ENCODE assay signal across 1 cellular context in genomic region chr12:121295746-121296617, GRCh38.
TF ChIP-seq lines count a peak whose summit lies in the region.

No MANE protein-coding gene starts in this region.

TF ChIP-seq in HepG2, 621 proteins besides CTCF, POLR2A, EP300 and RAD21 (continued from another document and continues in another):
- TF ChIP-seq, protein P1, sequence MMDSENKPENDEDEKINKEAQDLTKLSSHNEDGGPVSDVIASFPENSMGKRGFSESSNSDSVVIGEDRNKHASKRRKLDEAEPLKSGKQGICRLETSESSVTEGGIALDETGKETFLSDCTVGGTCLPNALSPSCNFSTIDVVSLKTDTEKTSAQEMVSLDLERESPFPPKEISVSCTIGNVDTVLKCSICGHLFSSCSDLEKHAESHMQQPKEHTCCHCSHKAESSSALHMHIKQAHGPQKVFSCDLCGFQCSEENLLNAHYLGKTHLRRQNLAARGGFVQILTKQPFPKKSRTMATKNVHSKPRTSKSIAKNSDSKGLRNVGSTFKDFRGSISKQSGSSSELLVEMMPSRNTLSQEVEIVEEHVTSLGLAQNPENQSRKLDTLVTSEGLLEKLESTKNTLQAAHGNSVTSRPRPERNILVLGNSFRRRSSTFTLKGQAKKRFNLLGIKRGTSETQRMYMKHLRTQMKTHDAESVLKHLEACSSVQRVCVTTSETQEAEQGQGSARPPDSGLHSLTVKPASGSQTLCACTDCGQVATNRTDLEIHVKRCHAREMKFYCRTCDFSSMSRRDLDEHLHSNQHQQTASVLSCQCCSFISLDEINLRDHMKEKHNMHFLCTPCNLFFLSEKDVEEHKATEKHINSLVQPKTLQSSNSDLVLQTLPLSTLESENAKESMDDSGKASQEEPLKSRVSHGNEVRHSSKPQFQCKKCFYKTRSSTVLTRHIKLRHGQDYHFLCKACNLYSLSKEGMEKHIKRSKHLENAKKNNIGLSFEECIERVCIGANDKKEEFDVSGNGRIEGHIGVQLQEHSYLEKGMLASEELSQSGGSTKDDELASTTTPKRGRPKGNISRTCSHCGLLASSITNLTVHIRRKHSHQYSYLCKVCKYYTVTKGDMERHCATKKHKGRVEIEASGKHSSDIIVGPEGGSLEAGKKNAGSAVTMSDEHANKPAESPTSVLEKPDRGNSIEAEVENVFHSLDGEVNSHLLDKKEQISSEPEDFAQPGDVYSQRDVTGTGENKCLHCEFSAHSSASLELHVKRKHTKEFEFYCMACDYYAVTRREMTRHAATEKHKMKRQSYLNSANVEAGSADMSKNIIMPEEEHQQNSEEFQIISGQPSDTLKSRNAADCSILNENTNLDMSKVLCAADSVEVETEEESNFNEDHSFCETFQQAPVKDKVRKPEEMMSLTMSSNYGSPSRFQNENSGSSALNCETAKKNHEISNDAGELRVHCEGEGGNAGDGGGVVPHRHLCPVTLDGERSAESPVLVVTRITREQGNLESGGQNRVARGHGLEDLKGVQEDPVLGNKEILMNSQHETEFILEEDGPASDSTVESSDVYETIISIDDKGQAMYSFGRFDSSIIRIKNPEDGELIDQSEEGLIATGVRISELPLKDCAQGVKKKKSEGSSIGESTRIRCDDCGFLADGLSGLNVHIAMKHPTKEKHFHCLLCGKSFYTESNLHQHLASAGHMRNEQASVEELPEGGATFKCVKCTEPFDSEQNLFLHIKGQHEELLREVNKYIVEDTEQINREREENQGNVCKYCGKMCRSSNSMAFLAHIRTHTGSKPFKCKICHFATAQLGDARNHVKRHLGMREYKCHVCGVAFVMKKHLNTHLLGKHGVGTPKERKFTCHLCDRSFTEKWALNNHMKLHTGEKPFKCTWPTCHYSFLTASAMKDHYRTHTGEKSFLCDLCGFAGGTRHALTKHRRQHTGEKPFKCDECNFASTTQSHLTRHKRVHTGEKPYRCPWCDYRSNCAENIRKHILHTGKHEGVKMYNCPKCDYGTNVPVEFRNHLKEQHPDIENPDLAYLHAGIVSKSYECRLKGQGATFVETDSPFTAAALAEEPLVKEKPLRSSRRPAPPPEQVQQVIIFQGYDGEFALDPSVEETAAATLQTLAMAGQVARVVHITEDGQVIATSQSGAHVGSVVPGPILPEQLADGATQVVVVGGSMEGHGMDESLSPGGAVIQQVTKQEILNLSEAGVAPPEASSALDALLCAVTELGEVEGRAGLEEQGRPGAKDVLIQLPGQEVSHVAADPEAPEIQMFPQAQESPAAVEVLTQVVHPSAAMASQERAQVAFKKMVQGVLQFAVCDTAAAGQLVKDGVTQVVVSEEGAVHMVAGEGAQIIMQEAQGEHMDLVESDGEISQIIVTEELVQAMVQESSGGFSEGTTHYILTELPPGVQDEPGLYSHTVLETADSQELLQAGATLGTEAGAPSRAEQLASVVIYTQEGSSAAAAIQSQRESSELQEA (CRISPR knock-in tag; IDR thresholded peaks at IDR 0.05; ENCODE audit: not compliant biosample characterization), result peak; percentile 64
- 0 out of 2 replicates have a peak, but pooled peaks have one; percentile 24 for TF ChIP-seq MEF2D (CRISPR knock-in tag; IDR thresholded peaks at IDR 0.05)
- peak; percentile 87 for TF ChIP-seq ZFY (CRISPR knock-in tag; IDR thresholded peaks at IDR 0.05)
- peak; percentile 61 for TF ChIP-seq AGO1 (IDR thresholded peaks at IDR 0.05; ENCODE audit: low read depth, low read length, poor library complexity, severe bottlenecking)
- TF ChIP-seq ZNF615 (CRISPR knock-in tag; IDR thresholded peaks at IDR 0.05; ENCODE audit: borderline replicate concordance), result no peak
- TF ChIP-seq CBX2 (IDR thresholded peaks at IDR 0.05; ENCODE audit: low read depth, low read length), result no peak
- no peak for TF ChIP-seq CBX2 (CRISPR knock-in tag; IDR thresholded peaks at IDR 0.05; ENCODE audit: low read depth)
- no peak for TF ChIP-seq ZNF354B (CRISPR knock-in tag; IDR thresholded peaks at IDR 0.05)
- TF ChIP-seq, protein P2, sequence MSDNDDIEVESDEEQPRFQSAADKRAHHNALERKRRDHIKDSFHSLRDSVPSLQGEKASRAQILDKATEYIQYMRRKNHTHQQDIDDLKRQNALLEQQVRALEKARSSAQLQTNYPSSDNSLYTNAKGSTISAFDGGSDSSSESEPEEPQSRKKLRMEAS (IDR thresholded peaks at IDR 0.05), result peak; percentile 91
- TF ChIP-seq THYN1 (CRISPR knock-in tag; IDR thresholded peaks at IDR 0.05; ENCODE audit: borderline replicate concordance, low read depth), result no peak
- no peak for TF ChIP-seq RAD51 (IDR thresholded peaks at IDR 0.05; ENCODE audit: borderline replicate concordance)
- no peak for TF ChIP-seq ZSCAN20 (CRISPR knock-in tag; IDR thresholded peaks at IDR 0.05; ENCODE audit: borderline replicate concordance)
- 0 out of 2 replicates have a peak, but pooled peaks have one; percentile 29 for TF ChIP-seq FOXM1 (CRISPR knock-in tag; IDR thresholded peaks at IDR 0.05)
- no peak for TF ChIP-seq RFX3 (CRISPR knock-in tag; IDR thresholded peaks at IDR 0.05)
- TF ChIP-seq TEAD2 (CRISPR knock-in tag; IDR thresholded peaks at IDR 0.05), result no peak
- TF ChIP-seq AKNA (CRISPR knock-in tag; IDR thresholded peaks at IDR 0.05; ENCODE audit: borderline replicate concordance), result no peak
- no peak for TF ChIP-seq ZNF30 (CRISPR knock-in tag; IDR thresholded peaks at IDR 0.05)
- TF ChIP-seq KAT8 (CRISPR knock-in tag; IDR thresholded peaks at IDR 0.05), result 0 out of 2 replicates have a peak, but pooled peaks have one; percentile 17
- peak; percentile 84 for TF ChIP-seq PHF8 (CRISPR knock-in tag; IDR thresholded peaks at IDR 0.05)
- TF ChIP-seq, protein P3, sequence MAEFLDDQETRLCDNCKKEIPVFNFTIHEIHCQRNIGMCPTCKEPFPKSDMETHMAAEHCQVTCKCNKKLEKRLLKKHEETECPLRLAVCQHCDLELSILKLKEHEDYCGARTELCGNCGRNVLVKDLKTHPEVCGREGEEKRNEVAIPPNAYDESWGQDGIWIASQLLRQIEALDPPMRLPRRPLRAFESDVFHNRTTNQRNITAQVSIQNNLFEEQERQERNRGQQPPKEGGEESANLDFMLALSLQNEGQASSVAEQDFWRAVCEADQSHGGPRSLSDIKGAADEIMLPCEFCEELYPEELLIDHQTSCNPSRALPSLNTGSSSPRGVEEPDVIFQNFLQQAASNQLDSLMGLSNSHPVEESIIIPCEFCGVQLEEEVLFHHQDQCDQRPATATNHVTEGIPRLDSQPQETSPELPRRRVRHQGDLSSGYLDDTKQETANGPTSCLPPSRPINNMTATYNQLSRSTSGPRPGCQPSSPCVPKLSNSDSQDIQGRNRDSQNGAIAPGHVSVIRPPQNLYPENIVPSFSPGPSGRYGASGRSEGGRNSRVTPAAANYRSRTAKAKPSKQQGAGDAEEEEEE (CRISPR knock-in tag; IDR thresholded peaks at IDR 0.05; ENCODE audit: borderline replicate concordance), result no peak
- no peak for TF ChIP-seq NFRKB (IDR thresholded peaks at IDR 0.05)
- TF ChIP-seq KMT2A (CRISPR knock-in tag; IDR thresholded peaks at IDR 0.05), result 0 out of 2 replicates have a peak, but pooled peaks have one; percentile 26
- peak; percentile 80 for TF ChIP-seq AGO2 (optimal IDR thresholded peaks at IDR 0.05; ENCODE audit: low read depth, low read length)
- TF ChIP-seq ZNF777 (CRISPR knock-in tag; IDR thresholded peaks at IDR 0.05), result peak; percentile 41; the same call in 1 of the 2 replicates
- TF ChIP-seq SMAD1 (CRISPR knock-in tag; IDR thresholded peaks at IDR 0.05; ENCODE audit: borderline replicate concordance, low read depth), result no peak
- no peak for TF ChIP-seq ZMAT3 (CRISPR knock-in tag; conservative IDR thresholded peaks at IDR 0.05)
- TF ChIP-seq NFYC (CRISPR knock-in tag; IDR thresholded peaks at IDR 0.05), result no peak
- TF ChIP-seq, protein P4, sequence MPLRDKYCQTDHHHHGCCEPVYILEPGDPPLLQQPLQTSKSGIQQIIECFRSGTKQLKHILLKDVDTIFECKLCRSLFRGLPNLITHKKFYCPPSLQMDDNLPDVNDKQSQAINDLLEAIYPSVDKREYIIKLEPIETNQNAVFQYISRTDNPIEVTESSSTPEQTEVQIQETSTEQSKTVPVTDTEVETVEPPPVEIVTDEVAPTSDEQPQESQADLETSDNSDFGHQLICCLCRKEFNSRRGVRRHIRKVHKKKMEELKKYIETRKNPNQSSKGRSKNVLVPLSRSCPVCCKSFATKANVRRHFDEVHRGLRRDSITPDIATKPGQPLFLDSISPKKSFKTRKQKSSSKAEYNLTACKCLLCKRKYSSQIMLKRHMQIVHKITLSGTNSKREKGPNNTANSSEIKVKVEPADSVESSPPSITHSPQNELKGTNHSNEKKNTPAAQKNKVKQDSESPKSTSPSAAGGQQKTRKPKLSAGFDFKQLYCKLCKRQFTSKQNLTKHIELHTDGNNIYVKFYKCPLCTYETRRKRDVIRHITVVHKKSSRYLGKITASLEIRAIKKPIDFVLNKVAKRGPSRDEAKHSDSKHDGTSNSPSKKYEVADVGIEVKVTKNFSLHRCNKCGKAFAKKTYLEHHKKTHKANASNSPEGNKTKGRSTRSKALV (CRISPR knock-in tag; IDR thresholded peaks at IDR 0.05), result no peak
- peak; percentile 59 for TF ChIP-seq NCOR1 (IDR thresholded peaks at IDR 0.05; ENCODE audit: borderline replicate concordance, low read length)
- no peak for TF ChIP-seq KLF9 (CRISPR knock-in tag; IDR thresholded peaks at IDR 0.05; ENCODE audit: low read depth)
- TF ChIP-seq ZNF879 (CRISPR knock-in tag; IDR thresholded peaks at IDR 0.05), result no peak
- TF ChIP-seq ZNF44 (CRISPR knock-in tag; IDR thresholded peaks at IDR 0.05), result no peak
- TF ChIP-seq ZNF503 (CRISPR knock-in tag; IDR thresholded peaks at IDR 0.05), result no peak
- TF ChIP-seq TAF1 (CRISPR knock-in tag; IDR thresholded peaks at IDR 0.05), result no peak
- TF ChIP-seq ZNF510 (CRISPR knock-in tag; IDR thresholded peaks at IDR 0.05; ENCODE audit: low read depth), result 0 out of 2 replicates have a peak, but pooled peaks have one; percentile 14
- 0 out of 2 replicates have a peak, but pooled peaks have one; percentile 9 for TF ChIP-seq ZBTB2 (CRISPR knock-in tag; IDR thresholded peaks at IDR 0.05; ENCODE audit: low read depth)
- TF ChIP-seq ZNF124 (CRISPR knock-in tag; IDR thresholded peaks at IDR 0.05), result no peak
- 0 out of 2 replicates have a peak, but pooled peaks have one; percentile 56 for TF ChIP-seq ESRRA (CRISPR knock-in tag; IDR thresholded peaks at IDR 0.05; ENCODE audit: low read depth)
- TF ChIP-seq ZNF235 (CRISPR knock-in tag; IDR thresholded peaks at IDR 0.05; ENCODE audit: borderline replicate concordance), result peak; percentile 75; the same call in 1 of the 2 replicates
